Comparison of ENCODE assay signal across 1 cellular context in the genomic region with DNA sequence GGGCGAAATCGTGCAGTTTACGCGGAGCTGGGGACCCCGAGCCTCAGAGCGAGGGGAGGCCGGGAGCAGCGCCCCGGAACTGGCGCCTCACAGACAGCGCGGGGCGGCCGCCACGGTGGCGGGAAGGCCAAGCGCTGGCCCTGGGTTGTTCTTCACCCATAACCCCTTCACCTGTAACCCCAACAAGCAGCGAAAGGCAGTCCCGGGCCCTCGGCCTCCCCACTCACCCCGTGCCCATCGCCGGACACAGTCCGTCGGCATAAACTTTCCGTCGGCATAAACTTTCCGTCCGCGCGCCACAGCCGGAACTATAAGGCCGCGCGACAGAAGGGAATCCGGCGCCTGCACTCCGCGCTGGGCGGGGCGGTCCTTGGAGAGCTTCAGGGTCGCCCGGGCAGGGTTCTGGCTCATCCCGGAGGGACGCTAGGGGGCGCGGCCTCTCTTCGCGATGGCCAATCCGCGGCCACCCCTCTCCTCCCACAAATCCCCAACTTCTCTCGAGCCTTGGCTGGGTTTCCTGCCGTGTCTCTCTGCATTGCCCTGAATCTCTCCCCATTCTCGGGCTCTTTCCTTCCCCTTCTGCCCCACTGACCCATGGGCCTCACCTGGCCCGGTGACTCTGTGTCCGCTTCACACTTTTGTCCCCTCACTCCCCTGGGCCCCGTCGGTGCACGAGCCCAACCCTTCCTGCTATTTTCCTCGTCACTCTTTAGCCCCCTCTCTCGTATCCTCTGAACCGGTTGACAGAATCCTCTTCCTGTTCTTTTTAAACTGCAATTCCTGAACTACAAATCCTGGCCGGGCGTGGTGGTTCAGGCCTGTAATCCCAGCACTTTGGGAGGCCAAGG.
A peak's percentile ranks its signal among the peaks of the same experiment; 100 is the strongest.
TF ChIP-seq lines count a peak whose summit lies in the region.

A gene (minus strand): TSS at position 261 of the 848 bp plus-strand sequence. CDS start 3,751 bp downstream, outside the sequence.

TF ChIP-seq in HepG2, 621 proteins besides CTCF, POLR2A, EP300 and RAD21 (continued from another document and continues in another):
- TF ChIP-seq, protein P1, sequence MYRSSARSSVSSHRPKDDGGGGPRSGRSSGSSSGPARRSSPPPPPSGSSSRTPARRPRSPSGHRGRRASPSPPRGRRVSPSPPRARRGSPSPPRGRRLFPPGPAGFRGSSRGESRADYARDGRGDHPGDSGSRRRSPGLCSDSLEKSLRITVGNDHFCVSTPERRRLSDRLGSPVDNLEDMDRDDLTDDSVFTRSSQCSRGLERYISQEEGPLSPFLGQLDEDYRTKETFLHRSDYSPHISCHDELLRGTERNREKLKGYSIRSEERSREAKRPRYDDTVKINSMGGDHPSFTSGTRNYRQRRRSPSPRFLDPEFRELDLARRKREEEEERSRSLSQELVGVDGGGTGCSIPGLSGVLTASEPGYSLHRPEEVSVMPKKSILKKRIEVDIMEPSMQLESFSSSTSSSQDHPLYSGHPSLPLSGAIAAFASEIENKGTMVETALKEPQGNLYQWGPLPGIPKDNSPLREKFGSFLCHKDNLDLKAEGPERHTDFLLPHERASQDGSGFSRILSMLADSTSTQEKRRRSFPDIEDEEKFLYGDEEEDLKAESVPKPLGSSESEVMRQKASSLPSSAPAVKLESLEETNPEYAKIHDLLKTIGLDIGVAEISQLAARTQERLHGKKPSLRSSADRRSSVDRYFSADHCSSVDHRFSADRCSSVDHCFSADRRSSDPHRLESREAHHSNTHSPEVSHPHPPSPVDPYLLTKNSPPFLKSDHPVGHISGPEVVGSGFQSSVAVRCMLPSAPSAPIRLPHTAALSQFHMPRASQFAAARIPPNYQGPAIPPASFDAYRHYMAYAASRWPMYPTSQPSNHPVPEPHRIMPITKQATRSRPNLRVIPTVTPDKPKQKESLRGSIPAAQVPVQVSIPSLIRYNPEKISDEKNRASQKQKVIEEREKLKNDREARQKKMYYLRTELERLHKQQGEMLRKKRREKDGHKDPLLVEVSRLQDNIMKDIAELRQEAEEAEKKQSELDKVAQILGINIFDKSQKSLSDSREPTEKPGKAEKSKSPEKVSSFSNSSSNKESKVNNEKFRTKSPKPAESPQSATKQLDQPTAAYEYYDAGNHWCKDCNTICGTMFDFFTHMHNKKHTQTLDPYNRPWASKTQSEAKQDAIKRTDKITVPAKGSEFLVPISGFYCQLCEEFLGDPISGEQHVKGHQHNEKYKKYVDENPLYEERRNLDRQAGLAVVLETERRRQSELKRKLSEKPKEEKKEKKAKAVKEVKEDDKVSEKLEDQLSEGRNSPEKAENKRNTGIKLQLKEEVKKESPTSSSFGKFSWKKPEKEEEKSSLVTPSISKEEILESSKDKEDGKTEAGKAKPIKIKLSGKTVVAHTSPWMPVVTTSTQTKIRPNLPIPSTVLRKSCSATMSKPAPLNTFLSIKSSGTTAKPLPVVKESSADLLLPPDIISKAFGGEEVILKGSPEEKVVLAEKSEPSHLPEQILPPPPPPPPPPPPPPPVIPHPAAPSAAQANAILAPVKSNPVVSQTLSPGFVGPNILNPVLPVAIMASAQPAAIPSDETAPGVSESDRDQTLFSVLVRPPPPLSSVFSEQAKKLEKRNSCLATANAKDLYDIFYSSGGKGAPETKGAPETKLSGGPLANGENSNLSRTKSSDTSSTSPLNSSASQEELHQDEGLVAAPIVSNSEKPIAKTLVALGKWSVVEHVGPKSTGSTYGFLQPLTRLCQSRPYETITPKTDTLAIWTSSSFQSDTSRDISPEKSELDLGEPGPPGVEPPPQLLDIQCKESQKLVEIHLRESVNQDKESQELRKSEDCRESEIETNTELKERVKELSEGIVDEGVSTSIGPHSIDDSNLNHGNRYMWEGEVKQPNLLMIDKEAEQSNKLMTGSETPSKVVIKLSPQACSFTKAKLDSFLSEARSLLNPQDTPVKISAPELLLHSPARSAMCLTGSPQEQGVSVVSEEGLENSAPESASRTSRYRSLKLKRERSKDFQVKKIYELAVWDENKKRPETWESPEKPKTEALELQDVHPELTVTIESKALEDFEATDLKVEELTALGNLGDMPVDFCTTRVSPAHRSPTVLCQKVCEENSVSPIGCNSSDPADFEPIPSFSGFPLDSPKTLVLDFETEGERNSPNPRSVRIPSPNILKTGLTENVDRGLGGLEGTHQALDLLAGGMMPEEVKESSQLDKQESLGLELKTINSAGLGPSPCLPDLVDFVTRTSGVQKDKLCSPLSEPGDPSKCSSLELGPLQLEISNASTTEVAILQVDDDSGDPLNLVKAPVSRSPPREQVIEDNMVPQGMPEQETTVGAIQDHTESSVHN (CRISPR knock-in tag; IDR thresholded peaks at IDR 0.05) = no peak; the same call in 1 of the 2 replicates
- TF ChIP-seq NPAS2 (CRISPR knock-in tag; IDR thresholded peaks at IDR 0.05; ENCODE audit: borderline replicate concordance) (peak; percentile 79; the same call in 1 of the 2 replicates), ZNF292 (CRISPR knock-in tag; IDR thresholded peaks at IDR 0.05; ENCODE audit: borderline replicate concordance, low read depth) (peak; percentile 68; the same call in 1 of the 2 replicates), KLF9 (CRISPR knock-in tag; IDR thresholded peaks at IDR 0.05; ENCODE audit: low read depth) (peak; percentile 67; the same call in 1 of the 2 replicates), HOXA9 (CRISPR knock-in tag; IDR thresholded peaks at IDR 0.05; ENCODE audit: borderline replicate concordance) (peak; percentile 89), PPARG (CRISPR knock-in tag; conservative IDR thresholded peaks at IDR 0.05) (peak; percentile 78), GPN1 (CRISPR knock-in tag; IDR thresholded peaks at IDR 0.05; ENCODE audit: borderline replicate concordance) (0 out of 2 replicates have a peak, but pooled peaks have one; percentile 49), ZNF598 (CRISPR knock-in tag; IDR thresholded peaks at IDR 0.05; ENCODE audit: borderline replicate concordance) (0 out of 2 replicates have a peak, but pooled peaks have one; percentile 53), MXI1 (IDR thresholded peaks at IDR 0.05; ENCODE audit: borderline replicate concordance, low read depth, low read length) (peak; percentile 76; the same call in 1 of the 3 replicates), ZNF256 (CRISPR knock-in tag; conservative IDR thresholded peaks at IDR 0.05) (peak; percentile 73), IKZF4 (CRISPR knock-in tag; IDR thresholded peaks at IDR 0.05; ENCODE audit: borderline replicate concordance, low read depth, not compliant biosample characterization) (no peak), SATB2 (CRISPR knock-in tag; IDR thresholded peaks at IDR 0.05) (no peak; the same call in 1 of the 2 replicates), REXO4 (CRISPR knock-in tag; IDR thresholded peaks at IDR 0.05; ENCODE audit: borderline replicate concordance) (no peak), ZFAT (CRISPR knock-in tag; conservative IDR thresholded peaks at IDR 0.05) (0 out of 2 replicates have a peak, but pooled peaks have one; percentile 47), ZNF629 (CRISPR knock-in tag; conservative IDR thresholded peaks at IDR 0.05) (peak; percentile 50), SMARCC2 (IDR thresholded peaks at IDR 0.05) (no peak), HOXA3 (CRISPR knock-in tag; IDR thresholded peaks at IDR 0.05) (peak; percentile 96), SMAD1 (CRISPR knock-in tag; IDR thresholded peaks at IDR 0.05; ENCODE audit: borderline replicate concordance, low read depth) (no peak), JUN (CRISPR knock-in tag; IDR thresholded peaks at IDR 0.05) (no peak), ZNF20 (CRISPR knock-in tag; IDR thresholded peaks at IDR 0.05) (no peak), ZNF343 (CRISPR knock-in tag; IDR thresholded peaks at IDR 0.05) (peak; percentile 92), SMAD9 (CRISPR knock-in tag; IDR thresholded peaks at IDR 0.05) (no peak), HNRNPL (IDR thresholded peaks at IDR 0.05; ENCODE audit: low read depth, low read length) (peak; percentile 82; the same call in 1 of the 2 replicates), AKAP8 (CRISPR knock-in tag; IDR thresholded peaks at IDR 0.05) (0 out of 2 replicates have a peak, but pooled peaks have one; percentile 23), SYNCRIP (IDR thresholded peaks at IDR 0.05; ENCODE audit: insufficient read depth, low read depth, low read length) (no peak), CREM (IDR thresholded peaks at IDR 0.05) (peak; percentile 71), CREM (CRISPR knock-in tag; IDR thresholded peaks at IDR 0.05) (peak; percentile 23; the same call in 1 of the 2 replicates)
- TF ChIP-seq, protein P2, sequence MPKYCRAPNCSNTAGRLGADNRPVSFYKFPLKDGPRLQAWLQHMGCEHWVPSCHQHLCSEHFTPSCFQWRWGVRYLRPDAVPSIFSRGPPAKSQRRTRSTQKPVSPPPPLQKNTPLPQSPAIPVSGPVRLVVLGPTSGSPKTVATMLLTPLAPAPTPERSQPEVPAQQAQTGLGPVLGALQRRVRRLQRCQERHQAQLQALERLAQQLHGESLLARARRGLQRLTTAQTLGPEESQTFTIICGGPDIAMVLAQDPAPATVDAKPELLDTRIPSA (CRISPR knock-in tag; IDR thresholded peaks at IDR 0.05; ENCODE audit: borderline replicate concordance) = peak; percentile 78; the same call in 1 of the 2 replicates
- TF ChIP-seq, protein P3, sequence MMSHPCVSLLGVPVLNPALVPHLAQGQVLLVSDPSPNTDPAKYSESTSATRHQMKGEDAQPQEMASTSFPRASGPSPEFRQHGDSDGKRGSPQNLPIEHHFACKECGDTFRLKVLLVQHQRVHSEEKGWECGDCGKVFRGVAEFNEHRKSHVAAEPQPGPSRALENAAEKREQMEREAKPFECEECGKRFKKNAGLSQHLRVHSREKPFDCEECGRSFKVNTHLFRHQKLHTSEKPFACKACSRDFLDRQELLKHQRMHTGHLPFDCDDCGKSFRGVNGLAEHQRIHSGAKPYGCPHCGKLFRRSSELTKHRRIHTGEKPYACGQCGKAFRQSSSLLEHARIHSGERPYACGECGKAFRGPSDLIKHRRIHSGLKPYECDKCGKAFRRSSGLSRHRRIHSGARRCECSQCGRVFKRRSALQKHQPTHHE (CRISPR knock-in tag; IDR thresholded peaks at IDR 0.05; ENCODE audit: borderline replicate concordance) = peak; percentile 78; the same call in 1 of the 2 replicates
- TF ChIP-seq, protein P4, sequence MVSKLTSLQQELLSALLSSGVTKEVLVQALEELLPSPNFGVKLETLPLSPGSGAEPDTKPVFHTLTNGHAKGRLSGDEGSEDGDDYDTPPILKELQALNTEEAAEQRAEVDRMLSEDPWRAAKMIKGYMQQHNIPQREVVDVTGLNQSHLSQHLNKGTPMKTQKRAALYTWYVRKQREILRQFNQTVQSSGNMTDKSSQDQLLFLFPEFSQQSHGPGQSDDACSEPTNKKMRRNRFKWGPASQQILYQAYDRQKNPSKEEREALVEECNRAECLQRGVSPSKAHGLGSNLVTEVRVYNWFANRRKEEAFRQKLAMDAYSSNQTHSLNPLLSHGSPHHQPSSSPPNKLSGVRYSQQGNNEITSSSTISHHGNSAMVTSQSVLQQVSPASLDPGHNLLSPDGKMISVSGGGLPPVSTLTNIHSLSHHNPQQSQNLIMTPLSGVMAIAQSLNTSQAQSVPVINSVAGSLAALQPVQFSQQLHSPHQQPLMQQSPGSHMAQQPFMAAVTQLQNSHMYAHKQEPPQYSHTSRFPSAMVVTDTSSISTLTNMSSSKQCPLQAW (CRISPR knock-in tag; IDR thresholded peaks at IDR 0.05) = peak; percentile 91
- TF ChIP-seq, protein P5, sequence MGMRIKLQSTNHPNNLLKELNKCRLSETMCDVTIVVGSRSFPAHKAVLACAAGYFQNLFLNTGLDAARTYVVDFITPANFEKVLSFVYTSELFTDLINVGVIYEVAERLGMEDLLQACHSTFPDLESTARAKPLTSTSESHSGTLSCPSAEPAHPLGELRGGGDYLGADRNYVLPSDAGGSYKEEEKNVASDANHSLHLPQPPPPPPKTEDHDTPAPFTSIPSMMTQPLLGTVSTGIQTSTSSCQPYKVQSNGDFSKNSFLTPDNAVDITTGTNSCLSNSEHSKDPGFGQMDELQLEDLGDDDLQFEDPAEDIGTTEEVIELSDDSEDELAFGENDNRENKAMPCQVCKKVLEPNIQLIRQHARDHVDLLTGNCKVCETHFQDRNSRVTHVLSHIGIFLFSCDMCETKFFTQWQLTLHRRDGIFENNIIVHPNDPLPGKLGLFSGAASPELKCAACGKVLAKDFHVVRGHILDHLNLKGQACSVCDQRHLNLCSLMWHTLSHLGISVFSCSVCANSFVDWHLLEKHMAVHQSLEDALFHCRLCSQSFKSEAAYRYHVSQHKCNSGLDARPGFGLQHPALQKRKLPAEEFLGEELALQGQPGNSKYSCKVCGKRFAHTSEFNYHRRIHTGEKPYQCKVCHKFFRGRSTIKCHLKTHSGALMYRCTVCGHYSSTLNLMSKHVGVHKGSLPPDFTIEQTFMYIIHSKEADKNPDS (CRISPR knock-in tag; IDR thresholded peaks at IDR 0.05) = peak; percentile 81
- TF ChIP-seq, protein P6, sequence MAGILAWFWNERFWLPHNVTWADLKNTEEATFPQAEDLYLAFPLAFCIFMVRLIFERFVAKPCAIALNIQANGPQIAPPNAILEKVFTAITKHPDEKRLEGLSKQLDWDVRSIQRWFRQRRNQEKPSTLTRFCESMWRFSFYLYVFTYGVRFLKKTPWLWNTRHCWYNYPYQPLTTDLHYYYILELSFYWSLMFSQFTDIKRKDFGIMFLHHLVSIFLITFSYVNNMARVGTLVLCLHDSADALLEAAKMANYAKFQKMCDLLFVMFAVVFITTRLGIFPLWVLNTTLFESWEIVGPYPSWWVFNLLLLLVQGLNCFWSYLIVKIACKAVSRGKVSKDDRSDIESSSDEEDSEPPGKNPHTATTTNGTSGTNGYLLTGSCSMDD (CRISPR knock-in tag; IDR thresholded peaks at IDR 0.05) = no peak
- TF ChIP-seq, protein P7, sequence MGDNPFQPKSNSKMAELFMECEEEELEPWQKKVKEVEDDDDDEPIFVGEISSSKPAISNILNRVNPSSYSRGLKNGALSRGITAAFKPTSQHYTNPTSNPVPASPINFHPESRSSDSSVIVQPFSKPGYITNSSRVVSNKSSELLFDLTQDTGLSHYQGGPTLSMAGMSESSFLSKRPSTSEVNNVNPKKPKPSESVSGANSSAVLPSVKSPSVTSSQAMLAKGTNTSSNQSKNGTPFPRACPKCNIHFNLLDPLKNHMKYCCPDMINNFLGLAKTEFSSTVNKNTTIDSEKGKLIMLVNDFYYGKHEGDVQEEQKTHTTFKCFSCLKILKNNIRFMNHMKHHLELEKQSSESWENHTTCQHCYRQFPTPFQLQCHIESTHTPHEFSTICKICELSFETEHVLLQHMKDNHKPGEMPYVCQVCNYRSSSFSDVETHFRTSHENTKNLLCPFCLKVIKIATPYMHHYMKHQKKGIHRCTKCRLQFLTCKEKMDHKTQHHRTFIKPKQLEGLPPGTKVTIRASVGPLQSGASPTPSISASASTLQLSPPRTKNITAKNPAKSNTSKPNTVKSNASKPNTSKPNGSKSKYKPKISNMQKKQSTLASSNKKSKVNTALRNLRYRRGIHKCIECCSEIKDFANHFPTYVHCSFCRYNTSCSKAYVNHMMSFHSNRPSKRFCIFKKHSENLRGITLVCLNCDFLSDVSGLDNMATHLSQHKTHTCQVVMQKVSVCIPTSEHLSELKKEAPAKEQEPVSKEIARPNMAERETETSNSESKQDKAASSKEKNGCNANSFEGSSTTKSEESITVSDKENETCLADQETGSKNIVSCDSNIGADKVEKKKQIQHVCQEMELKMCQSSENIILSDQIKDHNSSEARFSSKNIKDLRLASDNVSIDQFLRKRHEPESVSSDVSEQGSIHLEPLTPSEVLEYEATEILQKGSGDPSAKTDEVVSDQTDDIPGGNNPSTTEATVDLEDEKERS (CRISPR knock-in tag; IDR thresholded peaks at IDR 0.05) = no peak
- TF ChIP-seq, protein P8, sequence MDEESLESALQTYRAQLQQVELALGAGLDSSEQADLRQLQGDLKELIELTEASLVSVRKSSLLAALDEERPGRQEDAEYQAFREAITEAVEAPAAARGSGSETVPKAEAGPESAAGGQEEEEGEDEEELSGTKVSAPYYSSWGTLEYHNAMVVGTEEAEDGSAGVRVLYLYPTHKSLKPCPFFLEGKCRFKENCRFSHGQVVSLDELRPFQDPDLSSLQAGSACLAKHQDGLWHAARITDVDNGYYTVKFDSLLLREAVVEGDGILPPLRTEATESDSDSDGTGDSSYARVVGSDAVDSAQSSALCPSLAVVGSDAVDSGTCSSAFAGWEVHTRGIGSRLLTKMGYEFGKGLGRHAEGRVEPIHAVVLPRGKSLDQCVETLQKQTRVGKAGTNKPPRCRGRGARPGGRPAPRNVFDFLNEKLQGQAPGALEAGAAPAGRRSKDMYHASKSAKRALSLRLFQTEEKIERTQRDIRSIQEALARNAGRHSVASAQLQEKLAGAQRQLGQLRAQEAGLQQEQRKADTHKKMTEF (CRISPR knock-in tag; IDR thresholded peaks at IDR 0.05) = peak; percentile 98
